Comparison of ENCODE assay signal across 18 cellular contexts in the genomic region with DNA sequence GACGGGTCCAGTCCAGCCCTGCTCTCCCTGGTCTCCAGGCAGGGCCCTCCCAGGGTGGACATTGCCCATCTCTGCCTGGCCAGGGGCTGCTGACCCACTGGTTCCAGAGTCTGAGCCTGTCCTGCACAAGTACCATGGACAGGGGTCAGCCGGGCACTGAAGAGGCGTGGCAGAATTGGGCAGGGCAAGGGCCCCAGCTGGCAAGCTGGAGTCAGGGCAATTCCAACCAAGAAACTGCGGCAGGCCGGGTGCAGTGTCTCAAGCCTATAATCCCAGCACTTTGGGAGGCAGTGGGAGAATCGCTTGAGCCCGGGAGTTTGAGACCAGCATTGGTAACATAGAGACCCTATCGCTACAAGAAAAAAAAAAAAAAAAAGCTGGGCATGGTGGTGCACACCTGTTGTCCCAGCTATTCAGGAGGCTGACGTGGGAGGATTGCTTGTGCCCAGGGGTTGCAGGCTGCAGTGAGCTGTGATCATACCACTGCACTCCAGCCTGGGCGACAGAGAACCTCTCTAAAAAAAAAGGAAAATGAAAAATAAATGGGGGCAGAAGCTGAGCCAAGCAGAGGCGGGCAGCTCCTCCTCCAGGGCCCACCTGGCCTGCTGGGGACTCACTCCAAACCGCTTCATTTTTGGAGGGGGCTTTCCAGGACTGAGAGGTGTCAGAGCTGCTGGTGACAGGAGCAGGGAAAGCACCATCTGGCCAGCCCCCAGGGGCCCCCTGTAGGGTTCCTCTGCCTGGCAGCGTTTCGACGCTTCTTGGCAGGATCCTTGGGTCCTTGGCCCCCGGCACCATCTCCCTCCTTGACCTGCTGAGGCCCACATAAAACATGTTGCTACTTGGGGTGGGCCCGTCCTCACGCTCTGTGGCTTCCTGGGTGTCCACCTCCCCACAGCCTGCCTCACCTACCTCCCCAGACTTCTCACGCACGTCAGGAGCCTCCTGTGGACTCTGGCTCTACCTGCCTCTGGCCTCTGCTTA. TPM values are rescaled to one million over a fixed set of nuclear protein-coding genes. Genes with fewer than 3 reads are reported as not detected.
DNase-seq lines count a peak whose midpoint lies in the region; ATAC-seq and TF ChIP-seq lines count a peak whose summit lies in the region.
"Had no signal": no experiment of that assay in that cellular context is flagged by ENCODE, and none has a peak within 500 bp of the region (broad histone marks: within the 10 kb centered on the region; RNA-seq: fewer than 3 reads in every experiment).

No MANE protein-coding gene starts in this region.

- H2BK5ac ChIP-seq in trophoblast cell (ENCODE audit: low read depth, low read length, poor library complexity), result no peak overlapping the region

- ATAC-seq in stimulated activated naive CD8-positive, alpha-beta T cell treated with anti-CD3 and anti-CD28 coated beads, Interleukin-15, Interleukin-2, amounts not matched to agents 100 U/mL and 50 U/mL, for 24 hours, result no peak

- no peak overlapping the region for H2AK5ac ChIP-seq in trophoblast cell (ENCODE audit: low read length)

- H3K4ac ChIP-seq in trophoblast cell (ENCODE audit: low read depth, low read length), result no peak overlapping the region

- CTCF ChIA-PET in activated naive CD4-positive, alpha-beta T cell treated with anti-CD3 and anti-CD28 coated beads, Interleukin-2, amount 10 ng/mL, durations not matched to agents 7 days and 5 days (lab: Charles Lee), result no interaction called here

- no peak overlapping the region for H3K4me2 ChIP-seq in trophoblast cell (ENCODE audit: low read length)

- no peaks in the 10 kb centered on the region for H3K36me3 Mint-ChIP-seq in activated naive CD4-positive, alpha-beta T cell treated with anti-CD3 and anti-CD28 coated beads, Interleukin-2, amount 10 ng/mL, durations not matched to agents 7 days and 5 days
- H3K36me3 Mint-ChIP-seq in glutamatergic neuron (ENCODE audit: unreplicated experiment) (no peaks in the 10 kb centered on the region), HFFc6 (ENCODE audit: low read depth) (no peaks in the 10 kb centered on the region)

- H3K23ac ChIP-seq in trophoblast cell (ENCODE audit: low read length), result no peak overlapping the region

- H3K14ac ChIP-seq in trophoblast cell (ENCODE audit: low read length), result no peak overlapping the region

- H3K4me1 Mint-ChIP-seq in activated naive CD4-positive, alpha-beta T cell treated with anti-CD3 and anti-CD28 coated beads, Interleukin-2, amount 10 ng/mL, durations not matched to agents 7 days and 5 days, result peaks cover 21% of the 10 kb centered on the region
- peaks cover 17% of the 10 kb centered on the region for H3K4me1 Mint-ChIP-seq in glutamatergic neuron (ENCODE audit: low read depth, unreplicated experiment)
- H3K4me1 Mint-ChIP-seq in HFFc6 (ENCODE audit: low read depth), result peaks cover 12% of the 10 kb centered on the region

- H2AFZ ChIP-seq in trophoblast cell (ENCODE audit: insufficient read depth, low read length, poor library complexity), result no peak overlapping the region

- no peaks in the 10 kb centered on the region for H3K27me3 ChIP-seq in trophoblast cell (ENCODE audit: insufficient read depth, low read length)
- H3K27me3 ChIP-seq: Peyer's patch had no signal

- TF ChIP-seq CTCF in glutamatergic neuron (IDR thresholded peaks at IDR 0.05; ENCODE audit: partially characterized antibody, unreplicated experiment), result no peak
- no peak for TF ChIP-seq CTCF in HFFc6 (IDR thresholded peaks at IDR 0.05)

- H4K8ac ChIP-seq in trophoblast cell (ENCODE audit: low read depth, low read length), result no peak overlapping the region

- H2BK12ac ChIP-seq in trophoblast cell (ENCODE audit: low read length), result no peak overlapping the region

- no peaks in the 10 kb centered on the region for H3K9me3 Mint-ChIP-seq in activated naive CD4-positive, alpha-beta T cell treated with anti-CD3 and anti-CD28 coated beads, Interleukin-2, amount 10 ng/mL, durations not matched to agents 7 days and 5 days
- H3K9me3 Mint-ChIP-seq in glutamatergic neuron (ENCODE audit: unreplicated experiment) (peaks cover 7% of the 10 kb centered on the region), HFFc6 (no peaks in the 10 kb centered on the region)
- H3K9me3 Mint-ChIP-seq: activated naive CD4-positive, alpha-beta T cell treated with anti-CD3 and anti-CD28 coated beads for 36 hours had no signal

- peaks cover 14 to 18% of the 10 kb centered on the region in 2 experiments for H3K4me1 ChIP-seq in trophoblast cell (ENCODE audit: control insufficient read depth in 1 of 2, insufficient read depth in 2 of 2, low read length in 2 of 2)

- H3K18ac ChIP-seq in trophoblast cell (ENCODE audit: low read length), result no peak overlapping the region

- H3K79me2 ChIP-seq in trophoblast cell (ENCODE audit: control insufficient read depth, insufficient read depth, low read length, poor library complexity), result peaks cover 17% of the 10 kb centered on the region

- H3K9me3 ChIP-seq in trophoblast cell (ENCODE audit: insufficient read depth, low read depth, low read length), result no peaks in the 10 kb centered on the region
- H3K9me3 ChIP-seq: Peyer's patch, upper lobe of left lung had no signal

- DNase-seq in activated naive CD4-positive, alpha-beta T cell treated with anti-CD3 and anti-CD28 coated beads, Interleukin-2, amount 10 ng/mL, durations not matched to agents 7 days and 5 days, result no peak
- DNase-seq in activated naive CD4-positive, alpha-beta T cell treated with Interleukin-2 at 50 U/mL for 16 hours, result no peak
- DNase-seq in NCI-H524 (lab: John Stamatoyannopoulos, UW) (peak; percentile 89 to 91), glutamatergic neuron (no peak), trophoblast cell (no peak), HFFc6 (no peak), NCI-H748 (lab: John Stamatoyannopoulos, UW; ENCODE audit: unreplicated experiment) (no peak)
- DNase-seq in stimulated activated naive CD8-positive, alpha-beta T cell treated with anti-CD3 and anti-CD28 coated beads, Interleukin-15, Interleukin-2, amounts not matched to agents 100 U/mL and 50 U/mL, for 24 hours, result peak; percentile 37
- DNase-seq: activated CD8-positive, alpha-beta memory T cell treated with anti-CD3 and anti-CD28 coated beads for 24 hours; activated naive CD4-positive, alpha-beta T cell treated with anti-CD3 and anti-CD28 coated beads for 36 hours; hypothalamus; stimulated activated CD4-positive, alpha-beta T cell treated with anti-CD3 and anti-CD28 coated beads, Interleukin-15, amount 100 ng/mL, for 24 hours had no signal

- H4K91ac ChIP-seq in trophoblast cell (ENCODE audit: low read depth, low read length), result no peak overlapping the region

- no peak overlapping the region for H3K4me3 ChIP-seq in trophoblast cell (ENCODE audit: low read depth, low read length)
- H3K4me3 ChIP-seq: Peyer's patch, upper lobe of left lung had no signal

- peak overlapping the region; percentile 15 for H3K4me3 Mint-ChIP-seq in activated naive CD4-positive, alpha-beta T cell treated with anti-CD3 and anti-CD28 coated beads, Interleukin-2, amount 10 ng/mL, durations not matched to agents 7 days and 5 days
- H3K4me3 Mint-ChIP-seq in glutamatergic neuron (ENCODE audit: unreplicated experiment) (peak overlapping the region; percentile 37), HFFc6 (no peak overlapping the region)

- H3K79me1 ChIP-seq in trophoblast cell (ENCODE audit: low read length), result peaks cover 18% of the 10 kb centered on the region

- H2BK120ac ChIP-seq in trophoblast cell (ENCODE audit: insufficient read depth, low read length, poor library complexity), result no peak overlapping the region

- no peak overlapping the region for H4K12ac ChIP-seq in trophoblast cell (ENCODE audit: low read depth, low read length)

- H3K27ac Mint-ChIP-seq in activated naive CD4-positive, alpha-beta T cell treated with anti-CD3 and anti-CD28 coated beads, Interleukin-2, amount 10 ng/mL, durations not matched to agents 7 days and 5 days, result peak overlapping the region; percentile 49
- H3K27ac Mint-ChIP-seq in glutamatergic neuron (ENCODE audit: unreplicated experiment), result no peak overlapping the region
- no peak overlapping the region for H3K27ac Mint-ChIP-seq in HFFc6
- H3K27ac Mint-ChIP-seq: activated naive CD4-positive, alpha-beta T cell treated with anti-CD3 and anti-CD28 coated beads for 36 hours had no signal

- WGBS in trophoblast cell (ENCODE audit: extremely low coverage, insufficient coverage, insufficient read length), result no CpG with 5 or more reads among the region's 20 CpGs

- peaks cover 4 to 10% of the 10 kb centered on the region in 2 experiments for H3K36me3 ChIP-seq in trophoblast cell (ENCODE audit: control insufficient read depth in 1 of 2, insufficient read depth in 2 of 2, low read length in 2 of 2)
- H3K36me3 ChIP-seq: Peyer's patch, upper lobe of left lung had no signal

- no peak overlapping the region for H3K9ac ChIP-seq in trophoblast cell (ENCODE audit: low read length)

- peaks cover 39% of the 10 kb centered on the region for H3K27me3 Mint-ChIP-seq in activated naive CD4-positive, alpha-beta T cell treated with anti-CD3 and anti-CD28 coated beads, Interleukin-2, amount 10 ng/mL, durations not matched to agents 7 days and 5 days
- H3K27me3 Mint-ChIP-seq in glutamatergic neuron (ENCODE audit: unreplicated experiment) (peaks cover 16% of the 10 kb centered on the region), HFFc6 (ENCODE audit: insufficient read depth) (no peaks in the 10 kb centered on the region; the same call in none of the 2 replicates)

- no peak overlapping the region for H3K27ac ChIP-seq in trophoblast cell (ENCODE audit: low read depth, low read length)
- H3K27ac ChIP-seq: epithelial cell of prostate, Peyer's patch, upper lobe of left lung had no signal

RNA-seq across cellular contexts. Expression of a gene that starts 2.9 kb away (rescaled TPM):
- 30.6 TPM for total RNA-seq in glutamatergic neuron (ENCODE audit: unreplicated experiment)
- polyA plus RNA-seq in trophoblast cell (2013), result 32.1 and 36.5 TPM in 2 replicates
- total RNA-seq in HFFc6 (2021; fragmentation: NEBNext Ultra II Directional; extraction: Animal tissue kit (Norgen Biotek cat#: 25700)), result 10 to 100 TPM; 17.7 to 22.4 (median 18.2) TPM

RNA-seq across cellular contexts. Expression of a gene that starts 6.7 kb away (rescaled TPM):
- total RNA-seq in glutamatergic neuron (ENCODE audit: unreplicated experiment), result 68.1 TPM
- polyA plus RNA-seq in trophoblast cell (2013), result 37.2 and 37.6 TPM in 2 replicates
- 100 to 1,000 TPM in 4 of 6 experiments, 10 to 100 TPM in 2; 97.9 to 147 (median 110) TPM for total RNA-seq in HFFc6 (2021; fragmentation: NEBNext Ultra II Directional; extraction: Animal tissue kit (Norgen Biotek cat#: 25700))

RNA-seq across cellular contexts. Expression of a gene that starts 12.5 kb away (rescaled TPM):
- 38.7 TPM for total RNA-seq in glutamatergic neuron (ENCODE audit: unreplicated experiment)
- 33.1 and 36.5 TPM in 2 replicates for polyA plus RNA-seq in trophoblast cell (2013)
- 10 to 100 TPM; 16.2 to 20.7 (median 18.5) TPM for total RNA-seq in HFFc6 (2021; fragmentation: NEBNext Ultra II Directional; extraction: Animal tissue kit (Norgen Biotek cat#: 25700))

RNA-seq across cellular contexts. Expression of a gene that starts 16.6 kb away (rescaled TPM):
- total RNA-seq in glutamatergic neuron (ENCODE audit: unreplicated experiment), result 0.69 TPM
- polyA plus RNA-seq in trophoblast cell (2013), result 0.01 TPM in 1 of 2 replicates, not detected in the other
- total RNA-seq in HFFc6 (2021; fragmentation: NEBNext Ultra II Directional; extraction: Animal tissue kit (Norgen Biotek cat#: 25700)), result not detected
- total RNA-seq: activated naive CD4-positive, alpha-beta T cell treated with anti-CD3 and anti-CD28 coated beads for 36 hours; lung microvascular endothelial cell; M059J; osteocyte; upper lobe of left lung had no signal

RNA-seq across cellular contexts. Expression of a gene that starts 19.2 kb away (rescaled TPM):
- 63.0 TPM for total RNA-seq in glutamatergic neuron (ENCODE audit: unreplicated experiment)
- polyA plus RNA-seq in trophoblast cell (2013), result 27.8 and 28.9 TPM in 2 replicates
- 10 to 100 TPM; 33.2 to 45.8 (median 35.8) TPM for total RNA-seq in HFFc6 (2021; fragmentation: NEBNext Ultra II Directional; extraction: Animal tissue kit (Norgen Biotek cat#: 25700))

Comparison
In these comparisons a context has a peak if more than half of its experiments do, and no peak if none do; other contexts are left out.
1. DNase-seq: peak in NCI-H524 (2 of 2) and stimulated activated naive CD8-positive, alpha-beta T cell treated with anti-CD3 and anti-CD28 coated beads, Interleukin-15, Interleukin-2, amounts not matched to agents 100 U/mL and 50 U/mL, for 24 hours (single experiment); none in activated naive CD4-positive, alpha-beta T cell treated with anti-CD3 and anti-CD28 coated beads, Interleukin-2, amount 10 ng/mL, durations not matched to agents 7 days and 5 days (single experiment), activated naive CD4-positive, alpha-beta T cell treated with Interleukin-2 at 50 U/mL for 16 hours (single experiment), glutamatergic neuron (single experiment), trophoblast cell (0 of 2), HFFc6 (single experiment) and NCI-H748 (single experiment).